Comparison of ENCODE assay signal across 9 cellular contexts in the genomic region with DNA sequence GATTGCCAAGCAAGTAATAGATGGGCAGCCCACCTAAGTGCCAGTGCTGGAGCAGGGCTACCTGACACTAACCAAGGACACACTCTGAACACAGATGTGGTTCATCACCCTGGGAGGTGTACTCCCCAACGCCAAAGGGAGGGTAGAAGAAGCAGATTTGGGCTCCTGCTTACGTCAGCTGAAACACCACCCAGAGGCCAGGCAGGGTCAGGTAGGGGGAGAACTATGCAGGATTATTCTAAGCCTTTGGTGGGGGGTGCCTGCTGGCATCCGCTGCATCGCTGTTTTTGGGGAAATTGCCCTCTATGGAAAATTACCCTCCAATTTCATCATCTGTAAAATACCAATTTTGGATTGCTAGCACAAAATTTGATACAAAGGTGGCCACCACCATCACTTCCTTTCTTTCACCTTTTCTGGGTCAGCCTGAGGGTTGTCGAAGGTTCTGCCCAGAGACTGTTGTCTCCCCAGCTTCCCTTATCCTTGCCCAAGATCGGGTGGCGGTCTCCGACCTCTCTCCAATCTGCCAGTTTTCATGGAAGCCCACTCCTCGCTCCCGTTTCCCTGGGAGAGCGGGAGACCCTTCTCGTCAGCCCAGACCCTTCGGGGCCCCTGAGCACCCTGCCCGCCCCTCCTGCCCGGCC. TPM values are rescaled to one million over a fixed set of nuclear protein-coding genes. Genes with fewer than 3 reads are reported as not detected.
DNase-seq lines count a peak whose midpoint lies in the region; ATAC-seq and TF ChIP-seq lines count a peak whose summit lies in the region.
"Had no signal": no experiment of that assay in that cellular context is flagged by ENCODE, and none has a peak within 500 bp of the region (broad histone marks: within the 10 kb centered on the region; RNA-seq: fewer than 3 reads in every experiment).

No MANE protein-coding gene starts in this region.

- H3K4me3 ChIP-seq in BLaER1 (peak overlapping the region; percentile 53), H7 (ENCODE audit: insufficient read depth, low read depth, low read length) (no peak overlapping the region), lower lobe of right lung (peak overlapping the region; percentile 54)
- H3K4me3 ChIP-seq: SJSA1 had no signal

- peak; percentile 47 for DNase-seq in H7
- DNase-seq in activated CD8-positive, alpha-beta memory T cell treated with anti-CD3 and anti-CD28 coated beads for 1 hour (ENCODE audit: extremely low read depth in 1 of 2, low read depth in 1 of 2): peak; percentile 24 to 39
- no peak for DNase-seq in lower lobe of right lung
- no peak for DNase-seq in NCI-H146 (lab: John Stamatoyannopoulos, UW)
- no peak for DNase-seq in NCI-H345 (lab: John Stamatoyannopoulos, UW)
- no peak for DNase-seq in anterior cingulate cortex (lab: John Stamatoyannopoulos, UW)

- intact Hi-C loops in lower lobe of right lung (cut with DNase I): no loop called here

- no peaks in the 10 kb centered on the region for H3K27me3 ChIP-seq in BLaER1
- no peaks in the 10 kb centered on the region for H3K27me3 ChIP-seq in H7 (ENCODE audit: control insufficient read depth, insufficient read depth, low read length)
- no peaks in the 10 kb centered on the region for H3K27me3 ChIP-seq in lower lobe of right lung (ENCODE audit: low read depth)
- H3K27me3 ChIP-seq: SJSA1 had no signal

- no peak for TF ChIP-seq CTCF in lower lobe of right lung (IDR thresholded peaks at IDR 0.05)

- H3K9ac ChIP-seq in BLaER1: peak overlapping the region; percentile 53; the same call in 1 of the 2 replicates

- H3K4me1 ChIP-seq in BLaER1: peaks cover 99% of the 10 kb centered on the region
- peaks cover 71% of the 10 kb centered on the region for H3K4me1 ChIP-seq in lower lobe of right lung

- H3K9me3 ChIP-seq in BLaER1 (no peaks in the 10 kb centered on the region; the same call in 1 of the 2 replicates), lower lobe of right lung (no peaks in the 10 kb centered on the region)
- H3K9me3 ChIP-seq: SJSA1 had no signal

- ATAC-seq in lower lobe of right lung (peak; percentile 15 to 33), HG03097 (IDR thresholded peaks at IDR 0.05; ENCODE audit: low FRiP score, unreplicated experiment) (no peak)

- peak overlapping the region; percentile 94 for H3K4me2 ChIP-seq in BLaER1

- no peaks in the 10 kb centered on the region for H3K36me3 ChIP-seq in BLaER1
- no peaks in the 10 kb centered on the region for H3K36me3 ChIP-seq in H7 (replicated peaks; ENCODE audit: control insufficient read depth, insufficient read depth, low read length)
- H3K36me3 ChIP-seq in lower lobe of right lung: no peaks in the 10 kb centered on the region
- H3K36me3 ChIP-seq: SJSA1 had no signal

- peak overlapping the region; percentile 81 for H3K27ac ChIP-seq in BLaER1
- peak overlapping the region; percentile 89 for H3K27ac ChIP-seq in lower lobe of right lung
- H3K27ac ChIP-seq: SJSA1 had no signal

- no peaks in the 10 kb centered on the region for H4K20me1 ChIP-seq in BLaER1

RNA-seq across cellular contexts. Expression of a gene that starts 0.5 kb away (rescaled TPM):
- 0.14 TPM in 1 of 2 replicates, not detected in the other for total RNA-seq in H7 (2014; rRNA removed; shearing (Covaris generic))
- total RNA-seq in lower lobe of right lung: 45.4 TPM

RNA-seq across cellular contexts. Expression of a gene that starts 23.0 kb away (rescaled TPM):
- not detected in 2 replicates for total RNA-seq in H7 (2014; rRNA removed; shearing (Covaris generic))
- total RNA-seq in lower lobe of right lung: not detected

RNA-seq across cellular contexts. Expression of a gene that starts 53.2 kb away (rescaled TPM):
- total RNA-seq in H7 (2014; rRNA removed; shearing (Covaris generic)): 10.1 and 11.9 TPM in 2 replicates
- total RNA-seq in lower lobe of right lung: 31.3 TPM

Comparison
In these comparisons a context has a peak if more than half of its experiments do, and no peak if none do; other contexts are left out.
1. DNase-seq: peak in H7 (single experiment) and activated CD8-positive, alpha-beta memory T cell treated with anti-CD3 and anti-CD28 coated beads for 1 hour (2 of 2); none in lower lobe of right lung (single experiment), NCI-H146 (single experiment), NCI-H345 (single experiment) and anterior cingulate cortex (0 of 58).
2. RNA of a gene that starts 0.5 kb away (total RNA-seq): 45.4 TPM in lower lobe of right lung (single experiment); 0.14 TPM in H7; every median in the first group is over 10 times any median in the second.